In genomic region chr4:114161809-114162208, GRCh38 we compare ENCODE assay signal across 1 cellular context.
TF ChIP-seq lines count a peak whose summit lies in the region.

No MANE protein-coding gene starts in this region.

TF ChIP-seq in GM12878, 131 proteins besides CTCF, POLR2A, EP300 and RAD21 (continued from another document):
- TF ChIP-seq CUX1 (IDR thresholded peaks at IDR 0.05; ENCODE audit: insufficient replicate concordance, low read depth, low read length), result no peak
- TF ChIP-seq ZNF384 (IDR thresholded peaks at IDR 0.05; ENCODE audit: borderline replicate concordance, low read depth, low read length), result no peak
- no peak for TF ChIP-seq SUZ12 (IDR thresholded peaks at IDR 0.05; ENCODE audit: unreplicated experiment)
- TF ChIP-seq ZZZ3 (IDR thresholded peaks at IDR 0.05; ENCODE audit: control insufficient read depth, insufficient read length, low read depth), result no peak
- TF ChIP-seq KLF5 (IDR thresholded peaks at IDR 0.05; ENCODE audit: partially characterized antibody), result no peak
- TF ChIP-seq SIX5 (IDR thresholded peaks at IDR 0.05; ENCODE audit: low read depth, low read length, severe bottlenecking), result no peak
- no peak for TF ChIP-seq ATF3 (IDR thresholded peaks at IDR 0.05; ENCODE audit: borderline replicate concordance, extremely low read depth, low read depth, low read length)
- TF ChIP-seq NFIC (IDR thresholded peaks at IDR 0.05; ENCODE audit: low read depth, low read length), result no peak
- no peak for TF ChIP-seq SP1 (IDR thresholded peaks at IDR 0.05; ENCODE audit: low read depth, low read length)
- TF ChIP-seq BRCA1 (IDR thresholded peaks at IDR 0.05; ENCODE audit: low read depth, low read length), result no peak
- no peak for TF ChIP-seq CHD2 (IDR thresholded peaks at IDR 0.05; ENCODE audit: borderline replicate concordance, low read depth, low read length)
